ENCODE assay signal across 1 cellular context in the genomic region with DNA sequence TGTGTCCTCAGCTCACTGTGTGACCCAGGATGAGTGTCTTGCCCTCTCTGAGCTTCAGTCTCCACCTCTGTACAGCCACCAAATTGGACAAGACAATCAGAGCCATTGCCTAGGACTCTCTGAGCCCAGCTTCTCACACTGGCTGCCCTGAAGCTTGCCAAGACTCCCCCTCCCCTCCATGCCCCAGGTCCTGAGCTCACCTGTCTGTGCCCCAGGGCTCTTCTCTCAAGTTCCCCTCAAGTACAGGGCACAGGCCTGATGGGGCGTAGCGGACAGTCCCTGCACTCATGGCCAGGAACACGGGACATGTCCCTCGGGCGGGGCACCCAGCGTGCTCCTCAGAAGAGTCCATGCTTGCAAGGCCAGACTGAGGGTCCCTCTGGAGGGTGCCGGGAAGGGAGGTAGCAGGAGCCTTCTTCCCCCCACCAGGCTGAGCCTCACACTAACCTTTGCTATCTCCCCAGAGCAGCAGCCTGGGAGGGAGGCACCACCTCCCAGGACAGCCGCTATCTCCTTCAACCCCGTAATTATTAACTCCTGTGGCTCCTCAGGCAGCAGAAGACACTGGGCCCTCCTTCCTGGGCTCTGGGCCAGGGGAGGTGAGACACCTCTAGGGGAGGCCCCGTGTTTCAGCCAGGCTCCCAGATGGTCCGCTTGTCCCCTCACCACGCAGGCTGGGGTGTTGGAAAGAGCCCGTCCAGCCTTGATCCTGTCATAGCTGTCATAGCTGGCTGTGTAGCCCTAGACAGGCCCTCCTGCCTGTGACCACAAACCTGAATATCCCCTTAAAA.
A peak's percentile ranks its signal among the peaks of the same experiment; 100 is the strongest.
TF ChIP-seq lines count a peak whose summit lies in the region.

No MANE protein-coding gene starts in this region.

TF ChIP-seq in K562, 482 proteins besides CTCF, POLR2A, EP300 and RAD21 (continued from another document and continues in another):
- TF ChIP-seq, protein P1, sequence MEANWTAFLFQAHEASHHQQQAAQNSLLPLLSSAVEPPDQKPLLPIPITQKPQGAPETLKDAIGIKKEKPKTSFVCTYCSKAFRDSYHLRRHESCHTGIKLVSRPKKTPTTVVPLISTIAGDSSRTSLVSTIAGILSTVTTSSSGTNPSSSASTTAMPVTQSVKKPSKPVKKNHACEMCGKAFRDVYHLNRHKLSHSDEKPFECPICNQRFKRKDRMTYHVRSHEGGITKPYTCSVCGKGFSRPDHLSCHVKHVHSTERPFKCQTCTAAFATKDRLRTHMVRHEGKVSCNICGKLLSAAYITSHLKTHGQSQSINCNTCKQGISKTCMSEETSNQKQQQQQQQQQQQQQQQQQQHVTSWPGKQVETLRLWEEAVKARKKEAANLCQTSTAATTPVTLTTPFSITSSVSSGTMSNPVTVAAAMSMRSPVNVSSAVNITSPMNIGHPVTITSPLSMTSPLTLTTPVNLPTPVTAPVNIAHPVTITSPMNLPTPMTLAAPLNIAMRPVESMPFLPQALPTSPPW (CRISPR knock-in tag; IDR thresholded peaks at IDR 0.05) = peak; percentile 73
- TF ChIP-seq ZNF408 (CRISPR knock-in tag; IDR thresholded peaks at IDR 0.05; ENCODE audit: low read depth) (no peak), MAFK (IDR thresholded peaks at IDR 0.05; ENCODE audit: low read length) (no peak), SMAD2 (IDR thresholded peaks at IDR 0.05; ENCODE audit: low read depth, low read length) (no peak), SNRNP70 (optimal IDR thresholded peaks at IDR 0.05; ENCODE audit: low read depth, low read length) (no peak), ZNF41 (CRISPR knock-in tag; conservative IDR thresholded peaks at IDR 0.05) (no peak), BCOR (IDR thresholded peaks at IDR 0.05) (peak; percentile 99), CREBBP (IDR thresholded peaks at IDR 0.05; ENCODE audit: low read depth, low read length) (no peak), MAZ (CRISPR knock-in tag; conservative IDR thresholded peaks at IDR 0.05 in 1 of 2, IDR thresholded peaks at IDR 0.05 in 1 of 2) (peak; percentile 81 to 86; a peak in 3 of 4 replicates), KLF16 (IDR thresholded peaks at IDR 0.05) (peak; percentile 89), ZFP1 (CRISPR knock-in tag; IDR thresholded peaks at IDR 0.05) (no peak), GATAD2A (IDR thresholded peaks at IDR 0.05) (peak; percentile 35; the same call in 1 of the 2 replicates)
- TF ChIP-seq, protein P2, sequence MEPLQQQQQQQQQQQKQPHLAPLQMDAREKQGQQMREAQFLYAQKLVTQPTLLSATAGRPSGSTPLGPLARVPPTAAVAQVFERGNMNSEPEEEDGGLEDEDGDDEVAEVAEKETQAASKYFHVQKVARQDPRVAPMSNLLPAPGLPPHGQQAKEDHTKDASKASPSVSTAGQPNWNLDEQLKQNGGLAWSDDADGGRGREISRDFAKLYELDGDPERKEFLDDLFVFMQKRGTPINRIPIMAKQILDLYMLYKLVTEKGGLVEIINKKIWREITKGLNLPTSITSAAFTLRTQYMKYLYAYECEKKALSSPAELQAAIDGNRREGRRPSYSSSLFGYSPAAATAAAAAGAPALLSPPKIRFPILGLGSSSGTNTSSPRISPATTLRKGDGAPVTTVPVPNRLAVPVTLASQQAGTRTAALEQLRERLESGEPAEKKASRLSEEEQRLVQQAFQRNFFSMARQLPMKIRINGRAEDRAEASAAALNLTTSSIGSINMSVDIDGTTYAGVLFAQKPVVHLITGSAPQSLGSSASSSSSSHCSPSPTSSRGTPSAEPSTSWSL (CRISPR knock-in tag; IDR thresholded peaks at IDR 0.05; ENCODE audit: borderline replicate concordance) = no peak
- TF ChIP-seq, protein P3, sequence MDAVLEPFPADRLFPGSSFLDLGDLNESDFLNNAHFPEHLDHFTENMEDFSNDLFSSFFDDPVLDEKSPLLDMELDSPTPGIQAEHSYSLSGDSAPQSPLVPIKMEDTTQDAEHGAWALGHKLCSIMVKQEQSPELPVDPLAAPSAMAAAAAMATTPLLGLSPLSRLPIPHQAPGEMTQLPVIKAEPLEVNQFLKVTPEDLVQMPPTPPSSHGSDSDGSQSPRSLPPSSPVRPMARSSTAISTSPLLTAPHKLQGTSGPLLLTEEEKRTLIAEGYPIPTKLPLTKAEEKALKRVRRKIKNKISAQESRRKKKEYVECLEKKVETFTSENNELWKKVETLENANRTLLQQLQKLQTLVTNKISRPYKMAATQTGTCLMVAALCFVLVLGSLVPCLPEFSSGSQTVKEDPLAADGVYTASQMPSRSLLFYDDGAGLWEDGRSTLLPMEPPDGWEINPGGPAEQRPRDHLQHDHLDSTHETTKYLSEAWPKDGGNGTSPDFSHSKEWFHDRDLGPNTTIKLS (IDR thresholded peaks at IDR 0.05; ENCODE audit: borderline replicate concordance, low read depth) = no peak; the same call in 1 of the 2 replicates
- TF ChIP-seq, protein P4, sequence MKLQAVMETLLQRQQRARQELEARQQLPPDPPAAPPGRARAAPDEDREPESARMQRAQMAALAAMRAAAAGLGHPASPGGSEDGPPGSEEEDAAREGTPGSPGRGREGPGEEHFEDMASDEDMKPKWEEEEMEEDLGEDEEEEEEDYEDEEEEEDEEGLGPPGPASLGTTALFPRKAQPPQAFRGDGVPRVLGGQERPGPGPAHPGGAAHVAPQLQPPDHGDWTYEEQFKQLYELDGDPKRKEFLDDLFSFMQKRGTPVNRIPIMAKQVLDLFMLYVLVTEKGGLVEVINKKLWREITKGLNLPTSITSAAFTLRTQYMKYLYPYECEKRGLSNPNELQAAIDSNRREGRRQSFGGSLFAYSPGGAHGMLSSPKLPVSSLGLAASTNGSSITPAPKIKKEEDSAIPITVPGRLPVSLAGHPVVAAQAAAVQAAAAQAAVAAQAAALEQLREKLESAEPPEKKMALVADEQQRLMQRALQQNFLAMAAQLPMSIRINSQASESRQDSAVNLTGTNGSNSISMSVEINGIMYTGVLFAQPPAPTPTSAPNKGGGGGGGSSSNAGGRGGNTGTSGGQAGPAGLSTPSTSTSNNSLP (IDR thresholded peaks at IDR 0.05; ENCODE audit: borderline replicate concordance, low read depth, low read length) = no peak
- TF ChIP-seq, protein P5, sequence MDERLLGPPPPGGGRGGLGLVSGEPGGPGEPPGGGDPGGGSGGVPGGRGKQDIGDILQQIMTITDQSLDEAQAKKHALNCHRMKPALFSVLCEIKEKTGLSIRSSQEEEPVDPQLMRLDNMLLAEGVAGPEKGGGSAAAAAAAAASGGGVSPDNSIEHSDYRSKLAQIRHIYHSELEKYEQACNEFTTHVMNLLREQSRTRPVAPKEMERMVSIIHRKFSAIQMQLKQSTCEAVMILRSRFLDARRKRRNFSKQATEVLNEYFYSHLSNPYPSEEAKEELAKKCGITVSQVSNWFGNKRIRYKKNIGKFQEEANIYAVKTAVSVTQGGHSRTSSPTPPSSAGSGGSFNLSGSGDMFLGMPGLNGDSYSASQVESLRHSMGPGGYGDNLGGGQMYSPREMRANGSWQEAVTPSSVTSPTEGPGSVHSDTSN (CRISPR knock-in tag; IDR thresholded peaks at IDR 0.05; ENCODE audit: low read depth) = no peak
- TF ChIP-seq, protein P5 (tag; conservative IDR thresholded peaks at IDR 0.05; ENCODE audit: low read depth) = no peak
- TF ChIP-seq, protein P6, sequence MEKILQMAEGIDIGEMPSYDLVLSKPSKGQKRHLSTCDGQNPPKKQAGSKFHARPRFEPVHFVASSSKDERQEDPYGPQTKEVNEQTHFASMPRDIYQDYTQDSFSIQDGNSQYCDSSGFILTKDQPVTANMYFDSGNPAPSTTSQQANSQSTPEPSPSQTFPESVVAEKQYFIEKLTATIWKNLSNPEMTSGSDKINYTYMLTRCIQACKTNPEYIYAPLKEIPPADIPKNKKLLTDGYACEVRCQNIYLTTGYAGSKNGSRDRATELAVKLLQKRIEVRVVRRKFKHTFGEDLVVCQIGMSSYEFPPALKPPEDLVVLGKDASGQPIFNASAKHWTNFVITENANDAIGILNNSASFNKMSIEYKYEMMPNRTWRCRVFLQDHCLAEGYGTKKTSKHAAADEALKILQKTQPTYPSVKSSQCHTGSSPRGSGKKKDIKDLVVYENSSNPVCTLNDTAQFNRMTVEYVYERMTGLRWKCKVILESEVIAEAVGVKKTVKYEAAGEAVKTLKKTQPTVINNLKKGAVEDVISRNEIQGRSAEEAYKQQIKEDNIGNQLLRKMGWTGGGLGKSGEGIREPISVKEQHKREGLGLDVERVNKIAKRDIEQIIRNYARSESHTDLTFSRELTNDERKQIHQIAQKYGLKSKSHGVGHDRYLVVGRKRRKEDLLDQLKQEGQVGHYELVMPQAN (IDR thresholded peaks at IDR 0.05; ENCODE audit: borderline replicate concordance) = no peak; the same call in none of the 2 replicates
- TF ChIP-seq, protein P7, sequence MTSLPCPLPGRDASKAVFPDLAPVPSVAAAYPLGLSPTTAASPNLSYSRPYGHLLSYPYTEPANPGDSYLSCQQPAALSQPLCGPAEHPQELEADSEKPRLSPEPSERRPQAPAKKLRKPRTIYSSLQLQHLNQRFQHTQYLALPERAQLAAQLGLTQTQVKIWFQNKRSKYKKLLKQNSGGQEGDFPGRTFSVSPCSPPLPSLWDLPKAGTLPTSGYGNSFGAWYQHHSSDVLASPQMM (CRISPR knock-in tag; IDR thresholded peaks at IDR 0.05) = no peak
- TF ChIP-seq, protein P8, sequence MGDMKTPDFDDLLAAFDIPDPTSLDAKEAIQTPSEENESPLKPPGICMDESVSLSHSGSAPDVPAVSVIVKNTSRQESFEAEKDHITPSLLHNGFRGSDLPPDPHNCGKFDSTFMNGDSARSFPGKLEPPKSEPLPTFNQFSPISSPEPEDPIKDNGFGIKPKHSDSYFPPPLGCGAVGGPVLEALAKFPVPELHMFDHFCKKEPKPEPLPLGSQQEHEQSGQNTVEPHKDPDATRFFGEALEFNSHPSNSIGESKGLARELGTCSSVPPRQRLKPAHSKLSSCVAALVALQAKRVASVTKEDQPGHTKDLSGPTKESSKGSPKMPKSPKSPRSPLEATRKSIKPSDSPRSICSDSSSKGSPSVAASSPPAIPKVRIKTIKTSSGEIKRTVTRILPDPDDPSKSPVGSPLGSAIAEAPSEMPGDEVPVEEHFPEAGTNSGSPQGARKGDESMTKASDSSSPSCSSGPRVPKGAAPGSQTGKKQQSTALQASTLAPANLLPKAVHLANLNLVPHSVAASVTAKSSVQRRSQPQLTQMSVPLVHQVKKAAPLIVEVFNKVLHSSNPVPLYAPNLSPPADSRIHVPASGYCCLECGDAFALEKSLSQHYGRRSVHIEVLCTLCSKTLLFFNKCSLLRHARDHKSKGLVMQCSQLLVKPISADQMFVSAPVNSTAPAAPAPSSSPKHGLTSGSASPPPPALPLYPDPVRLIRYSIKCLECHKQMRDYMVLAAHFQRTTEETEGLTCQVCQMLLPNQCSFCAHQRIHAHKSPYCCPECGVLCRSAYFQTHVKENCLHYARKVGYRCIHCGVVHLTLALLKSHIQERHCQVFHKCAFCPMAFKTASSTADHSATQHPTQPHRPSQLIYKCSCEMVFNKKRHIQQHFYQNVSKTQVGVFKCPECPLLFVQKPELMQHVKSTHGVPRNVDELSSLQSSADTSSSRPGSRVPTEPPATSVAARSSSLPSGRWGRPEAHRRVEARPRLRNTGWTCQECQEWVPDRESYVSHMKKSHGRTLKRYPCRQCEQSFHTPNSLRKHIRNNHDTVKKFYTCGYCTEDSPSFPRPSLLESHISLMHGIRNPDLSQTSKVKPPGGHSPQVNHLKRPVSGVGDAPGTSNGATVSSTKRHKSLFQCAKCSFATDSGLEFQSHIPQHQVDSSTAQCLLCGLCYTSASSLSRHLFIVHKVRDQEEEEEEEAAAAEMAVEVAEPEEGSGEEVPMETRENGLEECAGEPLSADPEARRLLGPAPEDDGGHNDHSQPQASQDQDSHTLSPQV (IDR thresholded peaks at IDR 0.05) = peak; percentile 59
- TF ChIP-seq, protein P9, sequence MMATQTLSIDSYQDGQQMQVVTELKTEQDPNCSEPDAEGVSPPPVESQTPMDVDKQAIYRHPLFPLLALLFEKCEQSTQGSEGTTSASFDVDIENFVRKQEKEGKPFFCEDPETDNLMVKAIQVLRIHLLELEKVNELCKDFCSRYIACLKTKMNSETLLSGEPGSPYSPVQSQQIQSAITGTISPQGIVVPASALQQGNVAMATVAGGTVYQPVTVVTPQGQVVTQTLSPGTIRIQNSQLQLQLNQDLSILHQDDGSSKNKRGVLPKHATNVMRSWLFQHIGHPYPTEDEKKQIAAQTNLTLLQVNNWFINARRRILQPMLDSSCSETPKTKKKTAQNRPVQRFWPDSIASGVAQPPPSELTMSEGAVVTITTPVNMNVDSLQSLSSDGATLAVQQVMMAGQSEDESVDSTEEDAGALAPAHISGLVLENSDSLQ (IDR thresholded peaks at IDR 0.05) = no peak; the same call in 1 of the 2 replicates
- TF ChIP-seq, protein P10, sequence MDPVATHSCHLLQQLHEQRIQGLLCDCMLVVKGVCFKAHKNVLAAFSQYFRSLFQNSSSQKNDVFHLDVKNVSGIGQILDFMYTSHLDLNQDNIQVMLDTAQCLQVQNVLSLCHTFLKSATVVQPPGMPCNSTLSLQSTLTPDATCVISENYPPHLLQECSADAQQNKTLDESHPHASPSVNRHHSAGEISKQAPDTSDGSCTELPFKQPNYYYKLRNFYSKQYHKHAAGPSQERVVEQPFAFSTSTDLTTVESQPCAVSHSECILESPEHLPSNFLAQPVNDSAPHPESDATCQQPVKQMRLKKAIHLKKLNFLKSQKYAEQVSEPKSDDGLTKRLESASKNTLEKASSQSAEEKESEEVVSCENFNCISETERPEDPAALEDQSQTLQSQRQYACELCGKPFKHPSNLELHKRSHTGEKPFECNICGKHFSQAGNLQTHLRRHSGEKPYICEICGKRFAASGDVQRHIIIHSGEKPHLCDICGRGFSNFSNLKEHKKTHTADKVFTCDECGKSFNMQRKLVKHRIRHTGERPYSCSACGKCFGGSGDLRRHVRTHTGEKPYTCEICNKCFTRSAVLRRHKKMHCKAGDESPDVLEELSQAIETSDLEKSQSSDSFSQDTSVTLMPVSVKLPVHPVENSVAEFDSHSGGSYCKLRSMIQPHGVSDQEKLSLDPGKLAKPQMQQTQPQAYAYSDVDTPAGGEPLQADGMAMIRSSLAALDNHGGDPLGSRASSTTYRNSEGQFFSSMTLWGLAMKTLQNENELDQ (CRISPR knock-in tag; IDR thresholded peaks at IDR 0.05; ENCODE audit: borderline replicate concordance) = no peak
- TF ChIP-seq, protein P11, sequence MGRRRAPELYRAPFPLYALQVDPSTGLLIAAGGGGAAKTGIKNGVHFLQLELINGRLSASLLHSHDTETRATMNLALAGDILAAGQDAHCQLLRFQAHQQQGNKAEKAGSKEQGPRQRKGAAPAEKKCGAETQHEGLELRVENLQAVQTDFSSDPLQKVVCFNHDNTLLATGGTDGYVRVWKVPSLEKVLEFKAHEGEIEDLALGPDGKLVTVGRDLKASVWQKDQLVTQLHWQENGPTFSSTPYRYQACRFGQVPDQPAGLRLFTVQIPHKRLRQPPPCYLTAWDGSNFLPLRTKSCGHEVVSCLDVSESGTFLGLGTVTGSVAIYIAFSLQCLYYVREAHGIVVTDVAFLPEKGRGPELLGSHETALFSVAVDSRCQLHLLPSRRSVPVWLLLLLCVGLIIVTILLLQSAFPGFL (CRISPR knock-in tag; IDR thresholded peaks at IDR 0.05) = no peak
- TF ChIP-seq, protein P12, sequence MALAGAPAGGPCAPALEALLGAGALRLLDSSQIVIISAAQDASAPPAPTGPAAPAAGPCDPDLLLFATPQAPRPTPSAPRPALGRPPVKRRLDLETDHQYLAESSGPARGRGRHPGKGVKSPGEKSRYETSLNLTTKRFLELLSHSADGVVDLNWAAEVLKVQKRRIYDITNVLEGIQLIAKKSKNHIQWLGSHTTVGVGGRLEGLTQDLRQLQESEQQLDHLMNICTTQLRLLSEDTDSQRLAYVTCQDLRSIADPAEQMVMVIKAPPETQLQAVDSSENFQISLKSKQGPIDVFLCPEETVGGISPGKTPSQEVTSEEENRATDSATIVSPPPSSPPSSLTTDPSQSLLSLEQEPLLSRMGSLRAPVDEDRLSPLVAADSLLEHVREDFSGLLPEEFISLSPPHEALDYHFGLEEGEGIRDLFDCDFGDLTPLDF (CRISPR knock-in tag; IDR thresholded peaks at IDR 0.05) = no peak
